In genomic region chr21:20999567-21000169, GRCh38 we compare ENCODE assay signal across 9 cellular contexts. TPM values are rescaled to one million over a fixed set of nuclear protein-coding genes. Genes with fewer than 3 reads are reported as not detected.
A peak's percentile ranks its signal among the peaks of the same experiment; 100 is the strongest.
DNase-seq lines count a peak whose midpoint lies in the region; ATAC-seq and TF ChIP-seq lines count a peak whose summit lies in the region.
"Had no signal": no experiment of that assay in that cellular context is flagged by ENCODE, and none has a peak within 500 bp of the region (broad histone marks: within the 10 kb centered on the region; RNA-seq: fewer than 3 reads in every experiment).

No MANE protein-coding gene starts in this region.

- no peaks in the 10 kb centered on the region for H4K20me1 ChIP-seq in PC-9 (ENCODE audit: insufficient read depth)
- H4K20me1 ChIP-seq: BLaER1 had no signal

- peak overlapping the region; percentile 87 to 93 (median 91) for H3K4me3 Mint-ChIP-seq in brain

- H3K9me3 Mint-ChIP-seq in brain, result no peaks in the 10 kb centered on the region

- no peak overlapping the region for H3K27ac ChIP-seq in PC-9
- H3K27ac ChIP-seq: BLaER1 had no signal

- POLR2A ChIA-PET in PC-9 (lab: Charles Lee; ENCODE audit: unreplicated experiment), result no interaction called here

- no peaks in the 10 kb centered on the region for H3K4me1 ChIP-seq in PC-9 (replicated peaks; ENCODE audit: insufficient read depth)
- H3K4me1 ChIP-seq: BLaER1 had no signal

- H3K4me1 Mint-ChIP-seq in brain, result peaks cover 50% of the 10 kb centered on the region

- H3K79me2 ChIP-seq in PC-9 (ENCODE audit: low read depth), result no peaks in the 10 kb centered on the region

- H3K9me2 ChIP-seq in PC-9 (ENCODE audit: insufficient read depth), result no peaks in the 10 kb centered on the region

- peaks cover 16% of the 10 kb centered on the region for H3K27me3 Mint-ChIP-seq in brain

- CTCF ChIA-PET in PC-9 (lab: Charles Lee), result no interaction called here

- BruUV-seq in PC-9 (replicated peaks; lab: Mats Ljungman, UMichigan), result no TSS peak

- DNase-seq in DMS79 treated with DMSO at 0.1 percent for 48 hours (lab: John Stamatoyannopoulos, UW) (peak; percentile 27), DMS79 (lab: John Stamatoyannopoulos, UW) (no peak), PC-9 (no peak), iris pigment epithelial cell (ENCODE audit: low read depth) (peak; percentile 41)
- DNase-seq in stimulated activated CD8-positive, alpha-beta memory T cell treated with anti-CD3 and anti-CD28 coated beads, Interleukin-4, amount 100 ng/mL, for 24 hours (ENCODE audit: low read depth), result peak; percentile 19

- TF ChIP-seq CTCF in PC-9 (conservative IDR thresholded peaks at IDR 0.05), result peak; percentile 70
- peak; percentile 84 to 90 for TF ChIP-seq CTCF in brain (conservative IDR thresholded peaks at IDR 0.05)

- H2AFZ ChIP-seq in PC-9, result no peak overlapping the region

- peak; percentile 45 for ATAC-seq in HG03565 (IDR thresholded peaks at IDR 0.05; ENCODE audit: unreplicated experiment)
- no peak for ATAC-seq in HG02642 (IDR thresholded peaks at IDR 0.05; ENCODE audit: poor library complexity, unreplicated experiment)

- intact Hi-C loops in PC-9 (cut with micrococcal nuclease; ENCODE audit: unreplicated experiment), result loop anchor here (1.0 to 10.0 kb wide), 2 partner anchors 922 to 1795 kb away; no protein-coding TSS in a partner anchor

- H3K36me3 ChIP-seq in PC-9 (ENCODE audit: low read depth), result no peaks in the 10 kb centered on the region
- H3K36me3 ChIP-seq: BLaER1 had no signal

- peak overlapping the region; percentile 6 to 75 (median 35) for H3K27ac Mint-ChIP-seq in brain

- no peaks in the 10 kb centered on the region for H3K36me3 Mint-ChIP-seq in brain

- no peaks in the 10 kb centered on the region for H3K9me3 ChIP-seq in PC-9 (ENCODE audit: insufficient read depth, low read depth)

- peaks cover 6% of the 10 kb centered on the region; the same call in 1 of the 2 replicates for H3K27me3 ChIP-seq in PC-9 (ENCODE audit: insufficient read depth, low read depth)
- H3K27me3 ChIP-seq: BLaER1 had no signal

- H3K4me3 ChIP-seq in PC-9, result no peak overlapping the region

- H3K4me2 ChIP-seq in PC-9, result no peak overlapping the region

- no peaks in the 10 kb centered on the region for H3F3A ChIP-seq in PC-9 (ENCODE audit: insufficient read depth, low read depth)

RNA-seq across cellular contexts. Expression of gene NCAM2, which starts 1.5 kb away (rescaled TPM):
- total RNA-seq in PC-9 (2021), result not detected in 2 replicates
- polyA plus RNA-seq in brain (ENCODE audit: insufficient read depth, low read depth, low replicate concordance), result 6.1 TPM

Comparison
In these comparisons a context has a peak if more than half of its experiments do, and no peak if none do; other contexts are left out.
1. DNase-seq: peak in DMS79 treated with DMSO at 0.1 percent for 48 hours (single experiment), iris pigment epithelial cell (single experiment) and stimulated activated CD8-positive, alpha-beta memory T cell treated with anti-CD3 and anti-CD28 coated beads, Interleukin-4, amount 100 ng/mL, for 24 hours (single experiment); none in DMS79 (single experiment) and PC-9 (0 of 2).